Comparison of ENCODE assay signal across 10 cellular contexts in the genomic region with DNA sequence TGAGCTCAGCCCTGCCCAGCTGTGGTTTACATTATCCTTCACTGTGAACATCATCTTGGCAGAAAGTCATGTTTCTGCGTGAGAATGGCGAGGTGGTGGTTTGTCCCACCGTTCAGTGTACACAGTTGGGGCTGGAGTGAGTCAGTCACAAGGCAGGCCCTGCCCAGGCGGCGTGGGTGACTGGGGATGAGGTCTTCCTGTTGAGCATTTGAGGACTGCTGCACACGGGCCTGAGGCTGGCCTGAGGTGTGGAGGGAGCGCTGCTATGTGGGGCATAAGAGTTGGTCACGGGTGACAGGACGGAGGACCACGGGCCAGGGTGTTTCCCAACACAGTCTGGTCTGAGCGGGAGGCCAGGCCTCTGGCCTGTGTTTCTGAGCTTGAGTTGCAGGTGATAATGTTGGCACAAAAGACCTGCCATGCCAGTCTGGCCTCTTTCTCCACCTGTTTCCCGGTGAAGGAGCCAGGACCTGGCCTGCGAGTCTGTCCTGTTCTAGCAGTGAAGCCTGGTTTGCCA. TPM values are rescaled to one million over a fixed set of nuclear protein-coding genes. Genes with fewer than 3 reads are reported as not detected.
DNase-seq lines count a peak whose midpoint lies in the region; ATAC-seq and TF ChIP-seq lines count a peak whose summit lies in the region.
"Had no signal": no experiment of that assay in that cellular context is flagged by ENCODE, and none has a peak within 500 bp of the region (broad histone marks: within the 10 kb centered on the region; RNA-seq: fewer than 3 reads in every experiment).

No MANE protein-coding gene starts in this region.

- H2AFZ ChIP-seq in fibroblast of lung (ENCODE audit: low read length): no peak overlapping the region

- H3K9ac ChIP-seq in fibroblast of lung (ENCODE audit: insufficient read depth, low read length): no peak overlapping the region

- TF ChIP-seq CTCF in fibroblast of lung (conservative IDR thresholded peaks at IDR 0.05 in 1 of 2, IDR thresholded peaks at IDR 0.05 in 1 of 2; ENCODE audit: low read depth in 1 of 2, low read length in 2 of 2): no peak

- ATAC-seq in GM21737 (IDR thresholded peaks at IDR 0.05; ENCODE audit: unreplicated experiment): no peak
- no peak for ATAC-seq in GM21576 (IDR thresholded peaks at IDR 0.05; ENCODE audit: unreplicated experiment)
- no peak for ATAC-seq in left lobe of liver

- no peak overlapping the region for H3K4me2 ChIP-seq in fibroblast of lung (ENCODE audit: extremely low read depth, insufficient read depth, low read length)

- H4K20me1 ChIP-seq in fibroblast of lung (ENCODE audit: control insufficient read depth, extremely low read depth, insufficient read depth, low read length): no peaks in the 10 kb centered on the region

- no peaks in the 10 kb centered on the region for H3K9me3 ChIP-seq in SJSA1 (replicated peaks)
- H3K9me3 ChIP-seq in fibroblast of lung (ENCODE audit: control insufficient read depth, insufficient read depth, low read depth, low read length): no peaks in the 10 kb centered on the region

- H3K36me3 ChIP-seq in SJSA1 (no peaks in the 10 kb centered on the region), fibroblast of lung (ENCODE audit: control insufficient read depth, insufficient read depth, low read length) (no peaks in the 10 kb centered on the region)

- H3K4me1 ChIP-seq in SJSA1 (replicated peaks): peaks cover 17% of the 10 kb centered on the region
- H3K4me1 ChIP-seq in fibroblast of lung (ENCODE audit: control insufficient read depth, extremely low read depth, insufficient read depth, low read length): peaks cover 18% of the 10 kb centered on the region

- DNase-seq in Daoy (ENCODE audit: low read depth) (peak; percentile 96), SJSA1 (ENCODE audit: low read depth in 1 of 2, low spot score in 2 of 2) (peak; percentile 82 to 93), fibroblast of lung (ENCODE audit: low read depth in 2 of 2) (peak; percentile 91), skeletal muscle cell (ENCODE audit: low read depth) (peak; percentile 82), left lobe of liver (ENCODE audit: low spot score) (no peak), Ammon's horn (ENCODE audit: low spot score) (no peak)
- DNase-seq: activated CD4-positive, CD25-positive, alpha-beta regulatory T cell treated with anti-CD3 and anti-CD28 coated beads, Interleukin-2, amount 50 U/mL, for 72 hours; NCI-H69 had no signal

- H3K79me2 ChIP-seq in fibroblast of lung (ENCODE audit: control insufficient read depth, insufficient read depth, low read length): no peaks in the 10 kb centered on the region

- H3K27ac ChIP-seq in SJSA1 (no peak overlapping the region; the same call in 1 of the 2 replicates), fibroblast of lung (ENCODE audit: insufficient read depth, low read length) (peak overlapping the region; percentile 18)

- H3K4me3 ChIP-seq in SJSA1: no peak overlapping the region
- H3K4me3 ChIP-seq in fibroblast of lung (replicated peaks in 1 of 4; ENCODE audit: control extremely low read depth in 1 of 4, insufficient read depth in 1 of 4, low read depth in 3 of 4, low read length in 4 of 4): no peak overlapping the region
- H3K4me3 ChIP-seq in skeletal muscle cell (ENCODE audit: low read depth, low read length): no peak overlapping the region

- H3K27me3 ChIP-seq in SJSA1 (replicated peaks) (no peaks in the 10 kb centered on the region), fibroblast of lung (ENCODE audit: control insufficient read depth, insufficient read depth, low read length) (no peaks in the 10 kb centered on the region)

RNA-seq across cellular contexts. Expression of a gene that starts 13.4 kb away (rescaled TPM):
- 2.7 TPM in 1 of 2 replicates, not detected in the other for total RNA-seq in Daoy (2014; rRNA removed; shearing (Covaris generic))
- not detected in 2 replicates for total RNA-seq in SJSA1 (2014; rRNA removed; shearing (Covaris generic))
- total RNA-seq in fibroblast of lung (not detected in 2 replicates), left lobe of liver (0.40 TPM)
- polyA plus RNA-seq in fibroblast of lung: not detected in 2 replicates
- 0.37 TPM in 1 of 2 replicates, not detected in the other for polyA plus RNA-seq in fibroblast of lung (2012)
- not detected in 2 replicates for polyA minus RNA-seq in fibroblast of lung (ENCODE audit: low replicate concordance)

RNA-seq across cellular contexts. Expression of a gene that starts 25.1 kb away (rescaled TPM):
- 97.5 and 99.7 TPM in 2 replicates for total RNA-seq in Daoy (2014; rRNA removed; shearing (Covaris generic))
- total RNA-seq in SJSA1 (2014; rRNA removed; shearing (Covaris generic)): 68.1 and 92.4 TPM in 2 replicates
- total RNA-seq in fibroblast of lung (32.6 and 73.3 TPM in 2 replicates), left lobe of liver (41.7 TPM)
- 67.2 and 96.5 TPM in 2 replicates for polyA plus RNA-seq in fibroblast of lung
- 96.8 and 126 TPM in 2 replicates for polyA plus RNA-seq in fibroblast of lung (2012)
- 133 and 206 TPM in 2 replicates for polyA minus RNA-seq in fibroblast of lung (ENCODE audit: low replicate concordance)

RNA-seq across cellular contexts. Expression of a gene that starts 26.3 kb away (rescaled TPM):
- total RNA-seq in Daoy (2014; rRNA removed; shearing (Covaris generic)): 3.3 and 5.5 TPM in 2 replicates
- total RNA-seq in SJSA1 (2014; rRNA removed; shearing (Covaris generic)): not detected in 2 replicates
- total RNA-seq in fibroblast of lung: 4.5 and 8.7 TPM in 2 replicates
- 2.1 and 4.6 TPM in 2 replicates for polyA plus RNA-seq in fibroblast of lung
- polyA plus RNA-seq in fibroblast of lung (2012): 2.1 and 7.6 TPM in 2 replicates
- polyA minus RNA-seq in fibroblast of lung (ENCODE audit: low replicate concordance): 1.6 and 24.3 TPM in 2 replicates
- total RNA-seq in left lobe of liver: 7.3 TPM

RNA-seq across cellular contexts. Expression of a gene that starts 29.0 kb away (rescaled TPM):
- total RNA-seq in Daoy (2014; rRNA removed; shearing (Covaris generic)): 5.2 and 5.9 TPM in 2 replicates
- 0.03 and 0.34 TPM in 2 replicates for total RNA-seq in SJSA1 (2014; rRNA removed; shearing (Covaris generic))
- total RNA-seq in fibroblast of lung: 1.8 and 3.0 TPM in 2 replicates
- polyA plus RNA-seq in fibroblast of lung: 4.0 and 48.1 TPM in 2 replicates
- polyA plus RNA-seq in fibroblast of lung (2012): 4.1 and 52.8 TPM in 2 replicates
- 2.3 and 37.9 TPM in 2 replicates for polyA minus RNA-seq in fibroblast of lung (ENCODE audit: low replicate concordance)
- total RNA-seq in left lobe of liver: 1.4 TPM

RNA-seq across cellular contexts. Expression of a gene that starts 34.5 kb away (rescaled TPM):
- 6.1 TPM in 1 of 2 replicates, not detected in the other for total RNA-seq in Daoy (2014; rRNA removed; shearing (Covaris generic))
- not detected in 2 replicates for total RNA-seq in SJSA1 (2014; rRNA removed; shearing (Covaris generic))
- total RNA-seq in fibroblast of lung (2.1 and 7.1 TPM in 2 replicates), left lobe of liver (3.9 TPM)
- polyA plus RNA-seq in fibroblast of lung: 2.2 and 146 TPM in 2 replicates
- 7.5 and 373 TPM in 2 replicates for polyA plus RNA-seq in fibroblast of lung (2012)
- polyA minus RNA-seq in fibroblast of lung (ENCODE audit: low replicate concordance): 0.52 and 15.9 TPM in 2 replicates

Comparison
In these comparisons a context has a peak if more than half of its experiments do, and no peak if none do; other contexts are left out.
1. DNase-seq: peak in Daoy (single experiment), SJSA1 (2 of 2), fibroblast of lung (2 of 2) and skeletal muscle cell (single experiment); none in left lobe of liver (single experiment) and Ammon's horn (single experiment).